ENCODE assay signal across 17 cellular contexts in the genomic region with DNA sequence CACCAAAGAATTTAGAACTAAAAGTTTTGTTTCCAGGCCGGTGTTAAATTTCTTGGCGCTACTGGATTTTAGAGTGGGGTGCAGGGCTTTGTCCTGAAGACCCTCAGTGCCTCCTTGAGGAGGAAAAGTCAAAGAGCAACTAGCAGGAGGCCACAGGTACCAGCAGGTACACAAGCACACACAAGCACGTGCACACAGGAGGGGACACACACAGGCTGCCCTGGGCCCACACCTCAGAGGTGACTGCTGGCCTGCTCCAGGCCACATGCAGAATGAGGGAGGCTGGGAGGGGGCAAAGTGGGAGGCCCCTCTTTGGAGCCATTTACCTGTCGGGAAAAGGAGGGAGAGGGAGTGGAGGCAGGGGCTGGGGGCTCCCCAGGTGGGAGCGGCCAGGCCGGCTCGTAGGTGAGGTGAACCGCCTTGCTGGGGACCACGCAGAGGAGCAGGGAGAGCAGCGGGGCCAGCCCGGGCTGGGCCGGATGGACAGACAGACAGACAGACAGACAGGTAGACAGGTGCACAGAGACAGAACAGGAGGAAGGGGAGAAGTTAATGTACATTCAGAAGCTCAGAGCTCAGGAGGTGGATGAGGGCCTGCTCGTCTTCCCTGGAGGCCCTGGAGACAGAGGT. TPM values are rescaled to one million over a fixed set of nuclear protein-coding genes. Genes with fewer than 3 reads are reported as not detected.
DNase-seq lines count a peak whose midpoint lies in the region; ATAC-seq and TF ChIP-seq lines count a peak whose summit lies in the region.
"Had no signal": no experiment of that assay in that cellular context is flagged by ENCODE, and none has a peak within 500 bp of the region (broad histone marks: within the 10 kb centered on the region; RNA-seq: fewer than 3 reads in every experiment).

No MANE protein-coding gene starts in this region.

- H2AK5ac ChIP-seq in H9 (ENCODE audit: insufficient read length, low read length): no peak overlapping the region
- H2AK5ac ChIP-seq in neuronal stem cell (ENCODE audit: low read depth, low read length): peak overlapping the region; percentile 85

- H2BK120ac ChIP-seq in H9 (ENCODE audit: low read depth, low read length, poor library complexity, severe bottlenecking) (no peak overlapping the region), neuronal stem cell (ENCODE audit: low read depth, low read length) (no peak overlapping the region)

- H4K20me1 ChIP-seq in H9 (ENCODE audit: control insufficient read depth, insufficient read depth, insufficient read length): no peaks in the 10 kb centered on the region

- H2AFZ ChIP-seq in H9 (ENCODE audit: low read length) (no peak overlapping the region), neuronal stem cell (ENCODE audit: low read length) (peak overlapping the region; percentile 70)

- no peaks in the 10 kb centered on the region for H3K9me3 Mint-ChIP-seq in H9
- H3K9me3 Mint-ChIP-seq: CD4-positive, alpha-beta T cell; HFFc6 had no signal

- H3K9ac ChIP-seq in H9 (ENCODE audit: extremely low read depth, insufficient read length, low read length) (no peak overlapping the region), iPS-18a (ENCODE audit: low read length) (no peak overlapping the region), neuronal stem cell (ENCODE audit: low read depth, low read length, poor library complexity) (no peak overlapping the region)

- no peaks in the 10 kb centered on the region for H3K79me2 ChIP-seq in H9 (ENCODE audit: insufficient read depth, low read length)

- no peak overlapping the region for H4K8ac ChIP-seq in H9 (replicated peaks; ENCODE audit: insufficient read length, low read depth, low read length)
- no peak overlapping the region for H4K8ac ChIP-seq in neuronal stem cell (ENCODE audit: low read depth, low read length)

- no peak overlapping the region for H2BK15ac ChIP-seq in H9 (ENCODE audit: low read depth, low read length)
- peak overlapping the region; percentile 54 for H2BK15ac ChIP-seq in neuronal stem cell (ENCODE audit: low read length)

- no peak overlapping the region for H2BK20ac ChIP-seq in H9 (ENCODE audit: low read depth, low read length, poor library complexity, severe bottlenecking)

- peaks cover 7% of the 10 kb centered on the region for H3K27me3 Mint-ChIP-seq in H9 (ENCODE audit: low read depth)
- H3K27me3 Mint-ChIP-seq: CD4-positive, alpha-beta T cell had no signal

- H3K9me3 ChIP-seq in right atrium auricular region (no peaks in the 10 kb centered on the region), H9 (ENCODE audit: control insufficient read depth, low read depth, low read length) (no peaks in the 10 kb centered on the region), iPS-18a (ENCODE audit: control insufficient read depth, low read depth, low read length) (no peaks in the 10 kb centered on the region), neuronal stem cell (replicated peaks in 1 of 2; ENCODE audit: control insufficient read depth in 2 of 2, insufficient read depth in 1 of 2, low read depth in 1 of 2, low read length in 2 of 2) (no peaks in the 10 kb centered on the region), aorta (ENCODE audit: control insufficient read depth, low read length) (no peaks in the 10 kb centered on the region)

- H3K18ac ChIP-seq in H9 (ENCODE audit: insufficient read length, low read depth, low read length) (no peak overlapping the region), neuronal stem cell (ENCODE audit: low read length) (peak overlapping the region; percentile 85)

- H3K36me3 ChIP-seq in right atrium auricular region (peaks cover 34% of the 10 kb centered on the region), iPS-18a (ENCODE audit: control insufficient read depth, low read depth, low read length) (no peaks in the 10 kb centered on the region), neuronal stem cell (replicated peaks in 1 of 2; ENCODE audit: control insufficient read depth in 2 of 2, insufficient read depth in 2 of 2, low read length in 2 of 2) (no peaks in the 10 kb centered on the region), aorta (ENCODE audit: control insufficient read depth in 1 of 2, insufficient read depth in 2 of 2, low read length in 1 of 2) (no peaks in the 10 kb centered on the region)

- no peak overlapping the region for H4K5ac ChIP-seq in H9 (ENCODE audit: insufficient read length, low read depth, low read length)

- H3K4ac ChIP-seq in H9 (ENCODE audit: low read depth, low read length) (no peak overlapping the region), neuronal stem cell (ENCODE audit: low read length) (no peak overlapping the region)

- H3K27ac ChIP-seq in right atrium auricular region (no peak overlapping the region), H9 (ENCODE audit: insufficient read length, low read depth, low read length) (no peak overlapping the region), iPS-18a (ENCODE audit: low read length) (no peak overlapping the region), neuronal stem cell (replicated peaks; ENCODE audit: low read length) (no peak overlapping the region), aorta (ENCODE audit: low read depth in 1 of 2, low read length in 2 of 2) (no peak overlapping the region)

- no peak overlapping the region for H3K56ac ChIP-seq in H9 (ENCODE audit: insufficient read length, low read depth, low read length)

- intact Hi-C loops in Right ventricle myocardium inferior (cut with DNase I) (no loop called here), aorta (cut with DNase I) (no loop called here)

- H3K36me3 Mint-ChIP-seq in H9 (ENCODE audit: insufficient read depth in 1 of 3, low read depth in 3 of 3): no peaks in the 10 kb centered on the region

- no CpG with 5 or more reads among the region's 13 CpGs for WGBS in H9 (ENCODE audit: extremely low coverage, insufficient read length, low lambda C conversion rate)
- WGBS in neuronal stem cell (ENCODE audit: extremely low coverage in 2 of 2, insufficient read length in 2 of 2, insufficient replicate concordance in 1 of 2), 2 donors: no CpG with 5 or more reads among the region's 13 CpGs
- 94 to 95% methylated on average over 13 of the region's 13 CpGs for WGBS in aorta, 2 donors

- H3K27me3 ChIP-seq in right atrium auricular region: no peaks in the 10 kb centered on the region
- no peaks in the 10 kb centered on the region for H3K27me3 ChIP-seq in H9 (ENCODE audit: insufficient read depth, low read length)
- no peaks in the 10 kb centered on the region for H3K27me3 ChIP-seq in iPS-18a (ENCODE audit: control insufficient read depth, insufficient read depth, low read length)
- H3K27me3 ChIP-seq in neuronal stem cell (ENCODE audit: control insufficient read depth in 3 of 3, insufficient read depth in 3 of 3, low read depth in 1 of 3, low read length in 3 of 3): no peaks in the 10 kb centered on the region
- no peaks in the 10 kb centered on the region for H3K27me3 ChIP-seq in aorta (ENCODE audit: control insufficient read depth in 1 of 2, insufficient read depth in 2 of 2, low read length in 1 of 2)

- no peak overlapping the region for H3K4me3 ChIP-seq in right atrium auricular region
- H3K4me3 ChIP-seq in iPS-18a (ENCODE audit: low read length): peak overlapping the region; percentile 43
- H3K4me3 ChIP-seq in neuronal stem cell (ENCODE audit: low read length in 2 of 2): no peak overlapping the region
- no peak overlapping the region for H3K4me3 ChIP-seq in aorta (ENCODE audit: low read length in 2 of 2)
- H3K4me3 ChIP-seq: GM12878 had no signal

- H2BK5ac ChIP-seq in H9 (ENCODE audit: insufficient read length, low read length) (no peak overlapping the region), neuronal stem cell (ENCODE audit: low read length) (peak overlapping the region; percentile 88)

- H3K4me1 ChIP-seq in right atrium auricular region (peaks cover 0 to 21% of the 10 kb centered on the region in 2 donors), H9 (ENCODE audit: insufficient read depth, low read length) (no peaks in the 10 kb centered on the region; the same call in 1 of the 2 replicates), iPS-18a (ENCODE audit: control insufficient read depth, low read depth, low read length) (peaks cover 11% of the 10 kb centered on the region), neuronal stem cell (ENCODE audit: control insufficient read depth in 2 of 2, insufficient read depth in 1 of 2, low read depth in 1 of 2, low read length in 2 of 2) (peaks cover 10 to 14% of the 10 kb centered on the region in 2 donors), aorta (ENCODE audit: control insufficient read depth in 1 of 2, insufficient read depth in 2 of 2, low read length in 2 of 2) (no peaks in the 10 kb centered on the region)

- peak overlapping the region in 2 of 3 experiments; percentile 21 to 48; a peak in 2 of 7 replicates for H3K27ac Mint-ChIP-seq in H9
- H3K27ac Mint-ChIP-seq: CD4-positive, alpha-beta T cell; HFFc6 had no signal

- no peaks in the 10 kb centered on the region for H3K23me2 ChIP-seq in H9 (ENCODE audit: insufficient read length, low read depth, low read length, poor library complexity, severe bottlenecking)

- no peaks in the 10 kb centered on the region for H3K79me1 ChIP-seq in H9 (ENCODE audit: insufficient read depth, low read depth, low read length, poor library complexity, severe bottlenecking)
- peaks cover 2% of the 10 kb centered on the region for H3K79me1 ChIP-seq in neuronal stem cell (ENCODE audit: low read depth, low read length)

- ATAC-seq in Right ventricle myocardium inferior (no peak), aorta (ENCODE audit: low FRiP score) (no peak)

- no peak overlapping the region for H2BK12ac ChIP-seq in H9 (ENCODE audit: insufficient read length, low read depth, low read length)
- no peak overlapping the region for H2BK12ac ChIP-seq in neuronal stem cell (ENCODE audit: low read length)

- peaks cover 9 to 39% of the 10 kb centered on the region in 2 experiments for H3K4me1 Mint-ChIP-seq in H9

- DNase-seq in Right ventricle myocardium inferior (ENCODE audit: missing footprints): peak; percentile 52
- no peak for DNase-seq in right atrium auricular region (ENCODE audit: low spot score)
- no peak for DNase-seq in H9
- DNase-seq in neuronal stem cell (ENCODE audit: low spot score): no peak
- no peak for DNase-seq in SW480 (ENCODE audit: low spot score)
- DNase-seq in cerebellum (ENCODE audit: low spot score): no peak
- no peak for DNase-seq in aorta
- DNase-seq: 8988T; AML-193; C1 segment of cervical spinal cord; CD4-positive, alpha-beta T cell; DMS79; GOT3; HCEC 1CT; HFFc6 had no signal

- no peak overlapping the region for H3K23ac ChIP-seq in H9 (ENCODE audit: insufficient read length, low read depth, low read length)
- H3K23ac ChIP-seq in neuronal stem cell (ENCODE audit: low read depth, low read length, poor library complexity): no peak overlapping the region

- no peak for TF ChIP-seq CTCF in right atrium auricular region (IDR thresholded peaks at IDR 0.05)
- TF ChIP-seq CTCF in H9 (conservative IDR thresholded peaks at IDR 0.05): no peak

- H3K4me3 Mint-ChIP-seq in H9: peak overlapping the region in 1 of 2 experiments; percentile 47; a peak in 2 of 5 replicates
- H3K4me3 Mint-ChIP-seq: CD4-positive, alpha-beta T cell; HFFc6 had no signal

- H3T11ph ChIP-seq in H9 (ENCODE audit: low read length): no peak overlapping the region

- H4K91ac ChIP-seq in H9 (ENCODE audit: insufficient read length, low read depth, low read length) (no peak overlapping the region), neuronal stem cell (ENCODE audit: low read depth, low read length, poor library complexity) (peak overlapping the region; percentile 19)

- H3K14ac ChIP-seq in H9 (ENCODE audit: insufficient read depth, low read length): no peak overlapping the region
- H3K14ac ChIP-seq in neuronal stem cell (ENCODE audit: low read length): peak overlapping the region; percentile 14

- H3K4me2 ChIP-seq in H9 (ENCODE audit: insufficient read depth, insufficient read length, low read length) (no peak overlapping the region), neuronal stem cell (ENCODE audit: insufficient read depth, low read length, poor library complexity, severe bottlenecking) (no peak overlapping the region)

RNA-seq across cellular contexts. Expression of a gene that starts 12.2 kb away (rescaled TPM):
- total RNA-seq in Right ventricle myocardium inferior (14.0 TPM), right atrium auricular region (10 to 100 TPM in 1 of 2 donors, 1 to 10 TPM in 1; 4.3 to 16.8 TPM), H9 (2021) (1.8 and 2.4 TPM in 2 replicates), cerebellum (4.5 TPM), aorta (10 to 100 TPM; 23.8 to 45.2 TPM)
- 2.4 TPM for polyA plus RNA-seq in neuronal stem cell (2013, experiment 1 of 2)
- 3.5 TPM for polyA plus RNA-seq in neuronal stem cell (2013, experiment 2 of 2)
- 10 to 100 TPM in 1 of 2 donors, 1 to 10 TPM in 1; 6.4 to 11.4 TPM for polyA plus RNA-seq in aorta
- total RNA-seq: CD4-positive, alpha-beta T cell; GM12878 had no signal

RNA-seq across cellular contexts. Expression of a gene that starts 13.8 kb away (rescaled TPM):
- total RNA-seq in Right ventricle myocardium inferior (113 TPM), right atrium auricular region (10 to 100 TPM; 48.7 to 93.0 TPM), H9 (2021) (34.9 and 36.7 TPM in 2 replicates), cerebellum (29.9 TPM), aorta (100 to 1,000 TPM; 120 to 180 TPM)
- polyA plus RNA-seq in neuronal stem cell (2013, experiment 1 of 2): 25.1 TPM
- 25.6 TPM for polyA plus RNA-seq in neuronal stem cell (2013, experiment 2 of 2)
- polyA plus RNA-seq in aorta: 100 to 1,000 TPM in 1 of 2 donors, 10 to 100 TPM in 1; 33.8 to 402 TPM

RNA-seq across cellular contexts. Expression of a gene that starts 45.0 kb away (rescaled TPM):
- total RNA-seq in Right ventricle myocardium inferior (1.9 TPM), right atrium auricular region (1 to 10 TPM; 1.3 to 4.7 TPM), H9 (2021) (0.18 and 0.24 TPM in 2 replicates), cerebellum (1.9 TPM), aorta (1 to 10 TPM; 3.9 to 8.0 TPM)
- 0.11 TPM for polyA plus RNA-seq in neuronal stem cell (2013, experiment 1 of 2)
- 0.10 TPM for polyA plus RNA-seq in neuronal stem cell (2013, experiment 2 of 2)
- polyA plus RNA-seq in aorta: 1 to 10 TPM; 3.5 to 4.1 TPM
